In the genomic region with DNA sequence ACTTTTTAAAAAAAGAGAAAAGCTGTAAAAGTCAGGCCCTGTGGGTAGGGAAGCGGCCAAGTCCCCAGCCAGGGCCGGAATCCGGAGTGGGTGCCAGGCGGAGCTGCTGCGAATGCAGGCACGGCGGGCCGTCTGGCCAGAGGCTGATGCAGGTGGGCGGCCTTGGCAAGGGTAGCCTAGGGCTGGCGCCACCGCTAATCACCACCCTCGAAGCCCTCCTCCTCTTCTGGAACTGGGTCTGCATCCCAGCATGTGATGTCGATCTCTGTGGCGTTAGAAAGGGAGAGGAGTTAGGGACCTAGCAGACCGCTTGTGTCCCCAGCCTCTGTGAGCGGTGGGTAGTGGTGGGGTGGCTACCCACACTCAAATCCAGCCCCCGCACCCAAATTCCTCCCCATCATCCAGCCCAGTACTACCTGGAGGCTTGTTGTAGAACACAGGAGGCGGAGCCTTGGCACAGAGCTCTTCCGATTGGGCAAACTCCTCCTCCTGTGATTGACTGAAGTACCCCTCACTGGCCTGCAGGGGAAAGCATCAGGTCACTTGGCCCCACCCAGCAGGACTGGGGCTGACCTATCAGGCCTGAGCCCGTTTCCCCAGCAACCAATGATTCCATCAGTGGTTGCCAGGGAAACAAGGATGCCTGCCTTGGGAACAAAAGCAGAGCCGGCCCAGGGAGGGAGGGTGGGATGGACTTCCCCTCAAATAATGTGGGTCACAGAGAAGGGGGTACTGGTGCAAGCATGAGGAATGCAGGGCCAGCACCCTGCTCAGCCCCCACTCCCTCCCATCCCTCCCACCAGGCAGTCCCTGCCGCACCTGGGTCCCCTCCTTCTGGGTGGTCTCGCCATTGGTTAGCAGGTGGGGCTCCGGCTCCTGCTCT, we compare ENCODE assay signal across 8 cellular contexts. TPM values are rescaled to one million over a fixed set of nuclear protein-coding genes. Genes with fewer than 3 reads are reported as not detected.
DNase-seq lines count a peak whose midpoint lies in the region; ATAC-seq, FAIRE-seq and TF ChIP-seq lines count a peak whose summit lies in the region.

No MANE protein-coding gene starts in this region.

- peak; percentile 56 for TF ChIP-seq CTCF in activated CD8-positive, alpha-beta T cell treated with anti-CD3 and anti-CD28 coated beads for 36 hours (IDR thresholded peaks at IDR 0.05)
- TF ChIP-seq CTCF in fibroblast of lung (conservative IDR thresholded peaks at IDR 0.05 in 1 of 2, IDR thresholded peaks at IDR 0.05 in 1 of 2; ENCODE audit: low read depth in 1 of 2, low read length in 2 of 2) (peak; percentile 50 to 68), natural killer cell (IDR thresholded peaks at IDR 0.05) (peak; percentile 32)

- no peaks in the 10 kb centered on the region for H3K27me3 Mint-ChIP-seq in activated CD8-positive, alpha-beta T cell treated with anti-CD3 and anti-CD28 coated beads for 36 hours
- H3K27me3 Mint-ChIP-seq in natural killer cell (ENCODE audit: low read depth in 2 of 2): no peaks in the 10 kb centered on the region

- H3K9ac ChIP-seq in fibroblast of lung (ENCODE audit: insufficient read depth, low read length): no peak overlapping the region

- H3K4me1 ChIP-seq in fibroblast of lung (ENCODE audit: control insufficient read depth, extremely low read depth, insufficient read depth, low read length): peaks cover 12% of the 10 kb centered on the region

- intact Hi-C loops in activated CD8-positive, alpha-beta T cell treated with anti-CD3 and anti-CD28 coated beads for 36 hours (cut with micrococcal nuclease): loop anchor here (5.0 kb wide), 1 partner anchor 40 kb away; a partner anchor contains a TSS
- intact Hi-C loops in natural killer cell (cut with micrococcal nuclease): loop anchor here (5.0 kb wide), 1 partner anchor 155 kb away; a partner anchor contains a TSS

- no peaks in the 10 kb centered on the region for H3K27me3 ChIP-seq in fibroblast of lung (ENCODE audit: control insufficient read depth, insufficient read depth, low read length)

- POLR2A ChIA-PET in activated CD8-positive, alpha-beta T cell treated with anti-CD3 and anti-CD28 coated beads for 36 hours (lab: Charles Lee): interaction anchor here (0.7 to 22.1 kb wide), 9 partner anchors 8 to 68 kb away, joined by 3 to 294 read pairs (median 4); a partner anchor contains a TSS

- H3K27ac Mint-ChIP-seq in activated CD8-positive, alpha-beta T cell treated with anti-CD3 and anti-CD28 coated beads for 36 hours: peak overlapping the region; percentile 69
- peak overlapping the region; percentile 85 to 90 for H3K27ac Mint-ChIP-seq in natural killer cell

- H3K4me3 Mint-ChIP-seq in activated CD8-positive, alpha-beta T cell treated with anti-CD3 and anti-CD28 coated beads for 36 hours: peak overlapping the region; percentile 49
- peak overlapping the region; percentile 28 for H3K4me3 Mint-ChIP-seq in natural killer cell

- peak; percentile 68 for FAIRE-seq in urothelium cell line (lab: Jason Lieb, UNC)

- peak; percentile 51 for ATAC-seq in GM19455 (IDR thresholded peaks at IDR 0.05; ENCODE audit: unreplicated experiment)
- peak; percentile 32 for ATAC-seq in HG03565 (IDR thresholded peaks at IDR 0.05; ENCODE audit: unreplicated experiment)
- ATAC-seq in activated CD8-positive, alpha-beta T cell treated with anti-CD3 and anti-CD28 coated beads for 36 hours: peak; percentile 65
- peak; percentile 35 to 50 (median 42) for ATAC-seq in natural killer cell

- H2AFZ ChIP-seq in fibroblast of lung (ENCODE audit: low read length): no peak overlapping the region

- H4K20me1 ChIP-seq in fibroblast of lung (ENCODE audit: control insufficient read depth, extremely low read depth, insufficient read depth, low read length): no peaks in the 10 kb centered on the region

- H3K36me3 Mint-ChIP-seq in activated CD8-positive, alpha-beta T cell treated with anti-CD3 and anti-CD28 coated beads for 36 hours (ENCODE audit: low read depth): peaks cover 22% of the 10 kb centered on the region
- H3K36me3 Mint-ChIP-seq in natural killer cell: no peaks in the 10 kb centered on the region

- H3K4me1 Mint-ChIP-seq in activated CD8-positive, alpha-beta T cell treated with anti-CD3 and anti-CD28 coated beads for 36 hours (ENCODE audit: low read depth): peaks cover 33% of the 10 kb centered on the region
- peaks cover 15 to 29% of the 10 kb centered on the region in 2 donors for H3K4me1 Mint-ChIP-seq in natural killer cell

- no peaks in the 10 kb centered on the region for H3K79me2 ChIP-seq in fibroblast of lung (ENCODE audit: control insufficient read depth, insufficient read depth, low read length)

- H3K27ac ChIP-seq in fibroblast of lung (ENCODE audit: insufficient read depth, low read length): peak overlapping the region; percentile 85

- H3K4me2 ChIP-seq in fibroblast of lung (ENCODE audit: extremely low read depth, insufficient read depth, low read length): no peak overlapping the region

- peaks cover 28% of the 10 kb centered on the region for H3K36me3 ChIP-seq in fibroblast of lung (ENCODE audit: control insufficient read depth, insufficient read depth, low read length)

- H3K9me3 ChIP-seq in fibroblast of lung (ENCODE audit: control insufficient read depth, insufficient read depth, low read depth, low read length): no peaks in the 10 kb centered on the region

- H3K9me3 Mint-ChIP-seq in activated CD8-positive, alpha-beta T cell treated with anti-CD3 and anti-CD28 coated beads for 36 hours: no peaks in the 10 kb centered on the region
- H3K9me3 Mint-ChIP-seq in natural killer cell: no peaks in the 10 kb centered on the region

- CTCF ChIA-PET in activated CD8-positive, alpha-beta T cell treated with anti-CD3 and anti-CD28 coated beads for 36 hours (lab: Charles Lee): interaction anchor here (0.6 to 6.8 kb wide), 31 partner anchors 9 to 151 kb away, joined by 3 to 102 read pairs (median 5); a partner anchor contains a TSS

- DNase-seq in DMS 273 (lab: John Stamatoyannopoulos, UW; ENCODE audit: unreplicated experiment) (peak; percentile 99), NCI-H510A treated with DMSO at 0.1 percent for 48 hours (lab: John Stamatoyannopoulos, UW) (peak; percentile 82), fibroblast of lung (ENCODE audit: low read depth in 2 of 2) (peak; percentile 97), natural killer cell (no peak), urothelium cell line (ENCODE audit: low spot score) (peak; percentile 94)
- DNase-seq in activated CD8-positive, alpha-beta T cell treated with anti-CD3 and anti-CD28 coated beads for 36 hours: peak; percentile 81

- H3K4me3 ChIP-seq in fibroblast of lung (replicated peaks in 1 of 4; ENCODE audit: control extremely low read depth in 1 of 4, insufficient read depth in 1 of 4, low read depth in 3 of 4, low read length in 4 of 4): no peak overlapping the region

RNA-seq across cellular contexts. Expression of a gene that starts 10.9 kb away (rescaled TPM):
- 10 to 100 TPM; 32.6 to 36.4 TPM for total RNA-seq in activated CD8-positive, alpha-beta T cell treated with anti-CD3 and anti-CD28 coated beads for 36 hours
- 2.1 and 2.3 TPM in 2 replicates for total RNA-seq in fibroblast of lung
- 1.6 TPM in 2 replicates for polyA plus RNA-seq in fibroblast of lung
- polyA plus RNA-seq in fibroblast of lung (2012): 3.1 and 5.9 TPM in 2 replicates
- 0.78 and 1.9 TPM in 2 replicates for polyA minus RNA-seq in fibroblast of lung (ENCODE audit: low replicate concordance)
- total RNA-seq in natural killer cell: 10 to 100 TPM; 21.6 to 27.9 (median 23.3) TPM

RNA-seq across cellular contexts. Expression of a gene that starts 16.0 kb away (rescaled TPM):
- 100 to 1,000 TPM; 101 to 105 TPM for total RNA-seq in activated CD8-positive, alpha-beta T cell treated with anti-CD3 and anti-CD28 coated beads for 36 hours
- 96.4 and 102 TPM in 2 replicates for total RNA-seq in fibroblast of lung
- polyA plus RNA-seq in fibroblast of lung: 138 and 181 TPM in 2 replicates
- polyA plus RNA-seq in fibroblast of lung (2012): 168 and 193 TPM in 2 replicates
- polyA minus RNA-seq in fibroblast of lung (ENCODE audit: low replicate concordance): 167 and 256 TPM in 2 replicates
- total RNA-seq in natural killer cell: 10 to 100 TPM; 13.7 to 25.2 (median 15.0) TPM

RNA-seq across cellular contexts. Expression of a gene that starts 31.0 kb away (rescaled TPM):
- 100 to 1,000 TPM; 133 to 137 TPM for total RNA-seq in activated CD8-positive, alpha-beta T cell treated with anti-CD3 and anti-CD28 coated beads for 36 hours
- total RNA-seq in fibroblast of lung (13.1 and 15.0 TPM in 2 replicates), natural killer cell (100 to 1,000 TPM; 173 to 221 (median 190) TPM)
- polyA plus RNA-seq in fibroblast of lung: 15.8 and 23.4 TPM in 2 replicates
- polyA plus RNA-seq in fibroblast of lung (2012): 16.0 and 28.2 TPM in 2 replicates
- polyA minus RNA-seq in fibroblast of lung (ENCODE audit: low replicate concordance): 9.2 and 18.0 TPM in 2 replicates

RNA-seq across cellular contexts. Expression of a gene that starts 39.9 kb away (rescaled TPM):
- total RNA-seq in activated CD8-positive, alpha-beta T cell treated with anti-CD3 and anti-CD28 coated beads for 36 hours: 10 to 100 TPM; 68.4 to 73.0 TPM
- 55.2 and 65.2 TPM in 2 replicates for total RNA-seq in fibroblast of lung
- 117 and 245 TPM in 2 replicates for polyA plus RNA-seq in fibroblast of lung
- 250 and 446 TPM in 2 replicates for polyA plus RNA-seq in fibroblast of lung (2012)
- polyA minus RNA-seq in fibroblast of lung (ENCODE audit: low replicate concordance): 267 and 376 TPM in 2 replicates
- total RNA-seq in natural killer cell: 10 to 100 TPM in 2 of 3 donors, 1 to 10 TPM in 1; 9.7 to 58.7 (median 14.7) TPM

RNA-seq across cellular contexts. Expression of a gene that starts 48.1 kb away (rescaled TPM):
- 1 to 10 TPM; 7.9 TPM for total RNA-seq in activated CD8-positive, alpha-beta T cell treated with anti-CD3 and anti-CD28 coated beads for 36 hours
- total RNA-seq in fibroblast of lung (under 0.01 and 0.50 TPM in 2 replicates), natural killer cell (1 to 10 TPM in 1 of 3 donors, under 1 TPM in 2; 0.66 to 1.7 (median 0.93) TPM)
- 0.10 and 0.19 TPM in 2 replicates for polyA plus RNA-seq in fibroblast of lung
- polyA plus RNA-seq in fibroblast of lung (2012): 0.35 and 0.46 TPM in 2 replicates
- not detected in 2 replicates for polyA minus RNA-seq in fibroblast of lung (ENCODE audit: low replicate concordance)
